ENCODE assay signal across 1 cellular context in the genomic region with DNA sequence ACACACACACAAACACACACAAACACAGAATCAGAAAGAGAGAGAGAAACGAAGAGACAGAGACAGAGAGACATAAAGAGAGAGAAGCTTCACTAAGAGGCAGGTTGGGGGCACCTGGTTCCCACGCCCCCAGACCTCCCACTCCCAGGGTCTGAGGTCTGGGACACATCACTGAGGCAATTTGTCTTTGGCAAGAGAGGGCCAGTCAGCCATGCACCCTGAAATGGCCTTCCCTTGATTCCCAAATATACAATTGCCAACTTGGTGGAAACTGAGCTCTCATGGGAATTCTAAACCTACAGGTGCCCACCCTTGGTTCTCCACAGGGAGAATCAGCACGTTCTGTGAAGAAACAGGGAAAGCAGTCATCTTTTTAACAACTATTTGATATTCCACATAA.
TF ChIP-seq lines count a peak whose summit lies in the region.

No MANE protein-coding gene starts in this region.

TF ChIP-seq in IMR-90, 13 proteins besides CTCF, POLR2A, EP300 and RAD21 (continued from another document):
- TF ChIP-seq, protein P1, sequence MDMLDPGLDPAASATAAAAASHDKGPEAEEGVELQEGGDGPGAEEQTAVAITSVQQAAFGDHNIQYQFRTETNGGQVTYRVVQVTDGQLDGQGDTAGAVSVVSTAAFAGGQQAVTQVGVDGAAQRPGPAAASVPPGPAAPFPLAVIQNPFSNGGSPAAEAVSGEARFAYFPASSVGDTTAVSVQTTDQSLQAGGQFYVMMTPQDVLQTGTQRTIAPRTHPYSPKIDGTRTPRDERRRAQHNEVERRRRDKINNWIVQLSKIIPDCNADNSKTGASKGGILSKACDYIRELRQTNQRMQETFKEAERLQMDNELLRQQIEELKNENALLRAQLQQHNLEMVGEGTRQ (IDR thresholded peaks at IDR 0.05; ENCODE audit: low read depth, low read length) = no peak
- no peak for TF ChIP-seq MAZ (IDR thresholded peaks at IDR 0.05; ENCODE audit: borderline replicate concordance, low read depth, low read length)
- TF ChIP-seq BHLHE40 (IDR thresholded peaks at IDR 0.05; ENCODE audit: low read depth, low read length) = no peak
- TF ChIP-seq FOS (IDR thresholded peaks at IDR 0.05; ENCODE audit: low read depth, low read length) = no peak
- no peak for TF ChIP-seq RCOR1 (IDR thresholded peaks at IDR 0.05; ENCODE audit: insufficient replicate concordance, low read length)
- TF ChIP-seq MXI1 (IDR thresholded peaks at IDR 0.05; ENCODE audit: borderline replicate concordance, low read depth, low read length) = no peak
- TF ChIP-seq CHD1 (IDR thresholded peaks at IDR 0.05; ENCODE audit: low read depth, low read length) = no peak
